In the genomic region with DNA sequence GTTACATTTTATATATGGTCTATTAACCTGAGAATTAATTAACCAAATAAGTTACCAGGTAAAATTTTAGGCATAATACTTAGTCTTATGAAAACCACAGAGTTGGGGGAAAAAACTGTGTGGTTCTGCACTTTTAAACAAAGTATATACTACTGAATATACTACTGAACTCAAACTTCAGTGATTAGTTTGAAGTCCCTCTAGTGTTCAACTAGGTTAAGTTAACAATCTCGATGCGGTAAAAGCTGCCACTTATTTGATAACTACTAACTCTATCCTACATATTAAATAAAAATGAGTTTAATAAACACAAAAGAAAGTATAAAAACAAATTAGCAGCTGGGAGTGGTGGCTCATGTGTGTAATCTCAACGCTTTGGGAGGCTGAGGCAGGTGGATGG, we compare ENCODE assay signal across 27 cellular contexts.
"Had no signal": no experiment of that assay in that cellular context is flagged by ENCODE, and none has a peak within 500 bp of the region (broad histone marks: within the 10 kb centered on the region; RNA-seq: fewer than 3 reads in every experiment).

No MANE protein-coding gene starts in this region.

- H3K9me3 Mint-ChIP-seq: naive B cell; neural progenitor cell; stimulated activated memory B cell treated with anti-CD40 and anti-IgM and Interleukin-4, amounts not matched to agents 10 μg/mL and 1 μg/mL and 100 μg/mL, for 72 hours; T-cell; T-helper 2 cell treated with Interferon-gamma antibody and Interleukin-4, amounts not matched to agents 5 μg/mL and 100 μg/mL, for 36 hours had no signal

- H3K36me3 Mint-ChIP-seq: neural progenitor cell had no signal

- H3K36me3 ChIP-seq: ascending aorta, esophagus muscularis mucosa, gastrocnemius medialis, neural progenitor cell, sigmoid colon, stomach, suprapubic skin, upper lobe of left lung had no signal

- H3K4me3 ChIP-seq: ascending aorta, esophagus muscularis mucosa, gastrocnemius medialis, neural progenitor cell, sigmoid colon, smooth muscle cell, stomach, suprapubic skin, upper lobe of left lung had no signal

- H3K9ac ChIP-seq: neural progenitor cell had no signal

- H3K4me2 ChIP-seq: neural progenitor cell, smooth muscle cell had no signal

- H3K4me3 Mint-ChIP-seq: activated CD8-positive, alpha-beta T cell treated with anti-CD3 and anti-CD28 coated beads, Interleukin-2, amount 10 ng/mL, durations not matched to agents 7 days and 5 days; naive B cell; neural progenitor cell; stimulated activated memory B cell treated with anti-CD40 and anti-IgM and Interleukin-4, amounts not matched to agents 10 μg/mL and 1 μg/mL and 100 μg/mL, for 72 hours; T-cell; T-helper 2 cell treated with Interferon-gamma antibody and Interleukin-4, amounts not matched to agents 5 μg/mL and 100 μg/mL, for 36 hours had no signal

- H3K27me3 Mint-ChIP-seq: naive B cell; progenitor cell of endocrine pancreas; stimulated activated memory B cell treated with anti-CD40 and anti-IgM and Interleukin-4, amounts not matched to agents 10 μg/mL and 1 μg/mL and 100 μg/mL, for 72 hours; T-cell had no signal

- H3K4me1 ChIP-seq: neural progenitor cell had no signal

- H3K9me3 ChIP-seq: ascending aorta, esophagus muscularis mucosa, gastrocnemius medialis, sigmoid colon, stomach, suprapubic skin, upper lobe of left lung had no signal

- H3K27ac ChIP-seq: ascending aorta, esophagus muscularis mucosa, gastrocnemius medialis, neural progenitor cell, sigmoid colon, stomach, suprapubic skin, upper lobe of left lung had no signal

- ATAC-seq: activated CD8-positive, alpha-beta T cell treated with anti-CD3 and anti-CD28 coated beads, Interleukin-2, amount 10 ng/mL, durations not matched to agents 7 days and 5 days; activated naive CD4-positive, alpha-beta T cell treated with anti-CD3 and anti-CD28 coated beads, Interleukin-2, amount 50 U/mL, for 72 hours; gastrocnemius medialis; left cardiac atrium; stimulated activated memory B cell treated with anti-CD40 and anti-IgM and Interleukin-4, amounts not matched to agents 10 μg/mL and 1 μg/mL and 100 μg/mL, for 72 hours; T-cell had no signal

- H2AFZ ChIP-seq: neural progenitor cell had no signal

- DNase-seq: activated CD4-positive, alpha-beta T cell treated with anti-CD3 and anti-CD28 coated beads for 1 hour; activated CD4-positive, alpha-beta T cell treated with anti-CD3 and anti-CD28 coated beads, Interleukin-2, amount 50 U/mL, for 1 hour; activated CD8-positive, alpha-beta T cell treated with anti-CD3 and anti-CD28 coated beads, Interleukin-2, amount 10 ng/mL, durations not matched to agents 7 days and 5 days; activated gamma-delta T cell treated with Interleukin-2 at 50 U/mL for 16 hours; activated T-cell treated with anti-CD3 and anti-CD28 coated beads, Interleukin-2, amount 50 U/mL, for 1 hour; central memory CD4-positive, alpha-beta T cell; effector memory CD4-positive, alpha-beta T cell; gastrocnemius medialis; hypothalamus; left cardiac atrium; mesenchymal stem cell; naive B cell; retina; sigmoid colon; stimulated activated CD4-positive, alpha-beta T cell treated with anti-CD3 and anti-CD28 coated beads, Interleukin-15, amount 100 ng/mL, for 24 hours; stomach; T-cell; upper lobe of left lung had no signal

- H3K27ac Mint-ChIP-seq: activated CD8-positive, alpha-beta T cell treated with anti-CD3 and anti-CD28 coated beads, Interleukin-2, amount 10 ng/mL, durations not matched to agents 7 days and 5 days; activated naive CD4-positive, alpha-beta T cell treated with anti-CD3 and anti-CD28 coated beads, Interleukin-2, amount 50 U/mL, for 72 hours; neural progenitor cell; progenitor cell of endocrine pancreas; stimulated activated memory B cell treated with anti-CD40 and anti-IgM and Interleukin-4, amounts not matched to agents 10 μg/mL and 1 μg/mL and 100 μg/mL, for 72 hours; T-cell; T-helper 2 cell treated with Interferon-gamma antibody and Interleukin-4, amounts not matched to agents 5 μg/mL and 100 μg/mL, for 36 hours had no signal

- H3K27me3 ChIP-seq: ascending aorta, esophagus muscularis mucosa, gastrocnemius medialis, neural progenitor cell, sigmoid colon, stomach, suprapubic skin, upper lobe of left lung had no signal
